In genomic region chr5:149731332-149731616, GRCh38 we compare ENCODE assay signal across 8 cellular contexts. TPM values are rescaled to one million over a fixed set of nuclear protein-coding genes. Genes with fewer than 3 reads are reported as not detected.
A peak's percentile ranks its signal among the peaks of the same experiment; 100 is the strongest.
DNase-seq lines count a peak whose midpoint lies in the region; ATAC-seq, FAIRE-seq and TF ChIP-seq lines count a peak whose summit lies in the region.

No MANE protein-coding gene starts in this region.

- H3K4me3 ChIP-seq in cardiac muscle cell (peak overlapping the region; percentile 51), keratinocyte (ENCODE audit: control insufficient read depth in 2 of 3, extremely low read depth in 1 of 3, insufficient read depth in 2 of 3, low read depth in 1 of 3, low read length in 3 of 3) (peak overlapping the region; percentile 84 to 92 (median 87)), thoracic aorta (peak overlapping the region; percentile 82)

- peaks cover 2% of the 10 kb centered on the region for H3K4me1 Mint-ChIP-seq in activated T-helper 2 cell treated with anti-CD3 and anti-CD28 coated beads, Interferon-gamma antibody, Interleukin-2, Interleukin-4, amounts not matched to agents 10 μg/mL and 5 μg/mL and 100 μg/mL, durations not matched to agents 14 hours and 24 hours and 36 hours (ENCODE audit: low read depth)

- TF ChIP-seq CTCF in cardiac muscle cell (IDR thresholded peaks at IDR 0.05; ENCODE audit: low read depth, low read length) (no peak), keratinocyte (optimal IDR thresholded peaks at IDR 0.05 in 1 of 3, IDR thresholded peaks at IDR 0.05 in 1 of 3, conservative IDR thresholded peaks at IDR 0.05 in 1 of 3; ENCODE audit: extremely low read depth in 1 of 3, insufficient read depth in 2 of 3, low read length in 3 of 3) (no peak), thoracic aorta (IDR thresholded peaks at IDR 0.05) (no peak)

- peaks cover 15% of the 10 kb centered on the region for H3K27me3 Mint-ChIP-seq in activated T-helper 2 cell treated with anti-CD3 and anti-CD28 coated beads, Interferon-gamma antibody, Interleukin-2, Interleukin-4, amounts not matched to agents 10 μg/mL and 5 μg/mL and 100 μg/mL, durations not matched to agents 14 hours and 24 hours and 36 hours (ENCODE audit: low read depth)

- H3K36me3 ChIP-seq in cardiac muscle cell (no peaks in the 10 kb centered on the region), keratinocyte (ENCODE audit: control insufficient read depth in 2 of 2, extremely low read depth in 1 of 2, insufficient read depth in 2 of 2, low read length in 2 of 2) (no peaks in the 10 kb centered on the region), thoracic aorta (no peaks in the 10 kb centered on the region)

- H3K27me3 ChIP-seq in cardiac muscle cell (peaks cover 14% of the 10 kb centered on the region), keratinocyte (ENCODE audit: control insufficient read depth, extremely low read depth, insufficient read depth, low read length) (no peaks in the 10 kb centered on the region), thoracic aorta (replicated peaks; ENCODE audit: insufficient read depth) (no peaks in the 10 kb centered on the region)

- no peaks in the 10 kb centered on the region for H4K20me1 ChIP-seq in keratinocyte (ENCODE audit: control insufficient read depth, extremely low read depth, insufficient read depth, low read length)

- peak overlapping the region; percentile 83 for H3K9ac ChIP-seq in keratinocyte (ENCODE audit: control insufficient read depth, extremely low read depth, insufficient read depth, low read length)

- peak overlapping the region; percentile 78 for H2AFZ ChIP-seq in keratinocyte (ENCODE audit: control insufficient read depth, low read length)

- ATAC-seq in Right ventricle myocardium superior (ENCODE audit: poor library complexity) (no peak), thoracic aorta (ENCODE audit: insufficient number of reproducible peaks, low FRiP score, low read depth) (no peak)

- H3K27ac ChIP-seq in cardiac muscle cell: peak overlapping the region; percentile 10
- peak overlapping the region; percentile 71 for H3K27ac ChIP-seq in keratinocyte (ENCODE audit: control insufficient read depth, insufficient read depth, low read length)
- H3K27ac ChIP-seq in thoracic aorta: no peak overlapping the region

- no peak overlapping the region for H3K27ac Mint-ChIP-seq in activated T-helper 2 cell treated with anti-CD3 and anti-CD28 coated beads, Interferon-gamma antibody, Interleukin-2, Interleukin-4, amounts not matched to agents 10 μg/mL and 5 μg/mL and 100 μg/mL, durations not matched to agents 14 hours and 24 hours and 36 hours

- peaks cover 23% of the 10 kb centered on the region for H3K79me2 ChIP-seq in keratinocyte (ENCODE audit: control insufficient read depth, insufficient read depth, low read length)

- H3K4me2 ChIP-seq in keratinocyte (ENCODE audit: control insufficient read depth, extremely low read depth, insufficient read depth, low read depth, low read length): peak overlapping the region; percentile 70

- H3K9me3 Mint-ChIP-seq in activated T-helper 2 cell treated with anti-CD3 and anti-CD28 coated beads, Interferon-gamma antibody, Interleukin-2, Interleukin-4, amounts not matched to agents 10 μg/mL and 5 μg/mL and 100 μg/mL, durations not matched to agents 14 hours and 24 hours and 36 hours: no peaks in the 10 kb centered on the region

- H3K9me1 ChIP-seq in keratinocyte (ENCODE audit: control insufficient read depth, extremely low read depth, insufficient read depth, low read length): peaks cover 2% of the 10 kb centered on the region

- intact Hi-C loops in Right ventricle myocardium superior (cut with DNase I): loop anchor here (5.0 to 10.0 kb wide), 2 partner anchors 74 to 94 kb away; no protein-coding TSS in a partner anchor
- intact Hi-C loops in activated T-helper 2 cell treated with anti-CD3 and anti-CD28 coated beads, Interferon-gamma antibody, Interleukin-2, Interleukin-4, amounts not matched to agents 10 μg/mL and 5 μg/mL and 100 μg/mL, durations not matched to agents 14 hours and 24 hours and 36 hours (cut with micrococcal nuclease): loop anchor here (1.0 to 5.0 kb wide), 4 partner anchors 84 to 270 kb away; partner anchors contain the start of genes HMGXB3, SLC26A2 and TIGD6

- no peak for FAIRE-seq in keratinocyte (lab: Jason Lieb, UNC)

- dilution Hi-C loops in keratinocyte (cut with MboI; ENCODE audit: extremely low pct_ligation_motif_present, low sequenced_read_pairs): no loop called here

- H3K4me3 Mint-ChIP-seq in activated T-helper 2 cell treated with anti-CD3 and anti-CD28 coated beads, Interferon-gamma antibody, Interleukin-2, Interleukin-4, amounts not matched to agents 10 μg/mL and 5 μg/mL and 100 μg/mL, durations not matched to agents 14 hours and 24 hours and 36 hours (ENCODE audit: low read depth): peak overlapping the region; percentile 82

- no peaks in the 10 kb centered on the region for H3K9me3 ChIP-seq in cardiac muscle cell (ENCODE audit: low read depth)
- H3K9me3 ChIP-seq in keratinocyte (ENCODE audit: control insufficient read depth, low read depth, low read length): no peaks in the 10 kb centered on the region
- no peaks in the 10 kb centered on the region for H3K9me3 ChIP-seq in thoracic aorta

- H3K4me1 ChIP-seq in cardiac muscle cell (ENCODE audit: low read depth): no peaks in the 10 kb centered on the region
- peaks cover 37% of the 10 kb centered on the region for H3K4me1 ChIP-seq in keratinocyte (ENCODE audit: control insufficient read depth, extremely low read depth, insufficient read depth, low read length)
- peaks cover 0 to 13% of the 10 kb centered on the region in 2 donors for H3K4me1 ChIP-seq in thoracic aorta (ENCODE audit: control insufficient read depth in 1 of 2, low read depth in 2 of 2)

- DNase-seq in cardiac muscle cell (ENCODE audit: low read depth in 1 of 2, low spot score in 1 of 2): no peak
- no peak for DNase-seq in Right ventricle myocardium superior
- DNase-seq in activated T-helper 2 cell treated with anti-CD3 and anti-CD28 coated beads, Interferon-gamma antibody, Interleukin-2, Interleukin-4, amounts not matched to agents 10 μg/mL and 5 μg/mL and 100 μg/mL, durations not matched to agents 14 hours and 24 hours and 36 hours (ENCODE audit: low spot score): no peak
- no peak for DNase-seq in keratinocyte (ENCODE audit: low read depth, low spot score)
- DNase-seq in thoracic aorta (ENCODE audit: low spot score): no peak
- no peak for DNase-seq in AG20443 (ENCODE audit: low spot score)
- no peak for DNase-seq in NCI-H345 treated with DMSO at 0.1 percent for 48 hours (lab: John Stamatoyannopoulos, UW; ENCODE audit: unreplicated experiment)
- no peak for DNase-seq in T1000 (lab: John Stamatoyannopoulos, UW)

- no peaks in the 10 kb centered on the region for H3K36me3 Mint-ChIP-seq in activated T-helper 2 cell treated with anti-CD3 and anti-CD28 coated beads, Interferon-gamma antibody, Interleukin-2, Interleukin-4, amounts not matched to agents 10 μg/mL and 5 μg/mL and 100 μg/mL, durations not matched to agents 14 hours and 24 hours and 36 hours (ENCODE audit: low read depth)

RNA-seq across cellular contexts. Expression of gene PPARGC1B, which starts 1.2 kb away (rescaled TPM):
- 4.2 and 5.4 TPM in 2 replicates for total RNA-seq in cardiac muscle cell
- polyA plus RNA-seq in cardiac muscle cell: 4.1 and 7.9 TPM in 2 replicates
- 27.9 TPM for total RNA-seq in Right ventricle myocardium superior
- 7.1 and 8.5 TPM in 2 replicates for total RNA-seq in activated T-helper 2 cell treated with anti-CD3 and anti-CD28 coated beads, Interferon-gamma antibody, Interleukin-2, Interleukin-4, amounts not matched to agents 10 μg/mL and 5 μg/mL and 100 μg/mL, durations not matched to agents 14 hours and 24 hours and 36 hours
- polyA plus RNA-seq in keratinocyte: 1.5 to 2.2 TPM (median 1.6 TPM) in 3 replicates
- 1.0 TPM for polyA plus RNA-seq in keratinocyte (2011; ENCODE audit: low read depth)
- 1.1 TPM in 2 replicates for polyA plus RNA-seq in keratinocyte (2011; cell fraction: cytosol; rRNA removed)
- 6.7 and 7.7 TPM in 2 replicates for polyA plus RNA-seq in keratinocyte (2011; cell fraction: nucleus; rRNA removed)
- 1.8 and 2.1 TPM in 2 replicates for polyA plus RNA-seq in keratinocyte (2012; ENCODE audit: low replicate concordance)
- 3.5 to 8.7 TPM (median 3.6 TPM) in 3 replicates for polyA minus RNA-seq in keratinocyte
- polyA minus RNA-seq in keratinocyte (2011; cell fraction: cytosol; rRNA and poly(A)+ RNA removed): 2.5 TPM
- polyA minus RNA-seq in keratinocyte (2011; cell fraction: nucleus; rRNA and poly(A)+ RNA removed): 6.4 and 11.2 TPM in 2 replicates
- total RNA-seq in thoracic aorta: 1 to 10 TPM; 1.4 to 2.4 TPM

Comparison
In these comparisons a context has a peak if more than half of its experiments do, and no peak if none do; other contexts are left out.
1. H3K27ac ChIP-seq: peak in cardiac muscle cell (single experiment) and keratinocyte (single experiment); none in thoracic aorta (0 of 2).
2. Peak in every context shown above with its lines, with median percentiles within 50 percentile points of each other: H3K4me3 ChIP-seq.